ENCODE assay signal across 9 cellular contexts in genomic region chr2:6917071-6917760, GRCh38. TPM values are rescaled to one million over a fixed set of nuclear protein-coding genes. Genes with fewer than 3 reads are reported as not detected.
DNase-seq lines count a peak whose midpoint lies in the region; ATAC-seq and TF ChIP-seq lines count a peak whose summit lies in the region.
"Had no signal": no experiment of that assay in that cellular context is flagged by ENCODE, and none has a peak within 500 bp of the region (broad histone marks: within the 10 kb centered on the region; RNA-seq: fewer than 3 reads in every experiment).

Gene RNF144A, plus strand, starts transcription at chr2:6917412. Its CDS starts 79,515 bp downstream, at chr2:6996927.

- H3K36me3 ChIP-seq in Peyer's patch = no peaks in the 10 kb centered on the region
- H3K36me3 ChIP-seq in neuron (ENCODE audit: insufficient read depth, low read length) = no peaks in the 10 kb centered on the region

- H3K4me3 ChIP-seq in Peyer's patch (peak within 1 kb of the TSS; percentile 60 to 95 (median 78)), foreskin fibroblast (ENCODE audit: low read depth in 1 of 2, low read length in 2 of 2) (peak within 1 kb of the TSS; percentile 32 to 75), neuron (ENCODE audit: low read length) (peak within 1 kb of the TSS; percentile 79)

- no peaks in the 10 kb centered on the region for H3K36me3 Mint-ChIP-seq in CD14-positive monocyte

- TF ChIP-seq POLR2A in Peyer's patch (IDR thresholded peaks at IDR 0.05) = peak in 1 of 2 donors; percentile 42

- TF ChIP-seq CTCF in CD14-positive monocyte (IDR thresholded peaks at IDR 0.05) = peak; percentile 65
- TF ChIP-seq CTCF in Peyer's patch (IDR thresholded peaks at IDR 0.05) = peak in 5 of 6 experiments; percentile 23 to 61 (median 51)
- peak; percentile 6 for TF ChIP-seq CTCF in foreskin fibroblast (IDR thresholded peaks at IDR 0.05; ENCODE audit: low read depth, low read length)

- peak within 1 kb of the TSS in 1 of 7 donors; percentile 30 for H3K27ac Mint-ChIP-seq in CD14-positive monocyte

- H3K4me1 ChIP-seq in Peyer's patch = peaks cover 0 to 10% (median 0%) of the 10 kb centered on the region in 4 donors
- H3K4me1 ChIP-seq in neuron (ENCODE audit: insufficient read depth, low read length) = peaks cover 13% of the 10 kb centered on the region

- peaks cover 1 to 15% (median 11%) of the 10 kb centered on the region in 3 donors for H3K27me3 Mint-ChIP-seq in CD14-positive monocyte (ENCODE audit: low read depth in 3 of 3)

- DNase-seq in CD14-positive monocyte (ENCODE audit: low spot score) (no peak), Peyer's patch (peak; percentile 46 to 82 (median 78)), foreskin fibroblast (peak; percentile 38 to 71), superior temporal gyrus (ENCODE audit: extremely low spot score) (peak; percentile 70)
- peak; percentile 66 for DNase-seq in activated effector memory CD4-positive, alpha-beta T cell treated with Interleukin-2 at 50 U/mL for 16 hours

- peak; percentile 79 for ATAC-seq in GM19351 (IDR thresholded peaks at IDR 0.05; ENCODE audit: unreplicated experiment)
- ATAC-seq in HG03520 (IDR thresholded peaks at IDR 0.05; ENCODE audit: unreplicated experiment) = peak; percentile 83

- H2AFZ ChIP-seq in neuron (ENCODE audit: low read depth, low read length) = peak within 1 kb of the TSS; percentile 63

- H3K27me3 ChIP-seq in Peyer's patch = no peaks in the 10 kb centered on the region
- no peaks in the 10 kb centered on the region for H3K27me3 ChIP-seq in neuron (ENCODE audit: insufficient read depth, low read length)

- peaks cover 0 to 3% (median 0%) of the 10 kb centered on the region in 4 donors for H3K9me3 ChIP-seq in Peyer's patch
- H3K9me3 ChIP-seq in neuron (ENCODE audit: low read length) = peaks cover 4% of the 10 kb centered on the region

- peaks cover 0 to 3% (median 0%) of the 10 kb centered on the region in 7 donors for H3K9me3 Mint-ChIP-seq in CD14-positive monocyte

- H3K27ac ChIP-seq in Peyer's patch = peak within 1 kb of the TSS; percentile 58 to 76 (median 71)
- H3K27ac ChIP-seq: epithelial cell of prostate had no signal

- H3K4me1 Mint-ChIP-seq in CD14-positive monocyte = peaks cover 12% of the 10 kb centered on the region

- H3K4me3 Mint-ChIP-seq in CD14-positive monocyte = peak within 1 kb of the TSS; percentile 74 to 85

- intact Hi-C loops in CD14-positive monocyte (cut with micrococcal nuclease) = loop anchor here in 1 of 2 donors (10.0 kb wide), 1 partner anchor 88 kb away; no protein-coding TSS in a partner anchor

RNA-seq across cellular contexts. Expression of gene RNF144A, which starts in this region (rescaled TPM):
- polyA plus RNA-seq in CD14-positive monocyte = under 1 TPM; 0.30 to 0.68 TPM
- 10 to 100 TPM in 3 of 4 donors, 1 to 10 TPM in 1; 9.1 to 16.5 (median 13.9) TPM for total RNA-seq in Peyer's patch

Comparison
In these comparisons a context has a peak if more than half of its experiments do, and no peak if none do; other contexts are left out.
1. CTCF ChIP-seq: peak in every context shown above with its lines; median percentile 65 in CD14-positive monocyte; 51 in Peyer's patch; 6 in foreskin fibroblast.